Comparison of ENCODE assay signal across 8 cellular contexts in the genomic region with DNA sequence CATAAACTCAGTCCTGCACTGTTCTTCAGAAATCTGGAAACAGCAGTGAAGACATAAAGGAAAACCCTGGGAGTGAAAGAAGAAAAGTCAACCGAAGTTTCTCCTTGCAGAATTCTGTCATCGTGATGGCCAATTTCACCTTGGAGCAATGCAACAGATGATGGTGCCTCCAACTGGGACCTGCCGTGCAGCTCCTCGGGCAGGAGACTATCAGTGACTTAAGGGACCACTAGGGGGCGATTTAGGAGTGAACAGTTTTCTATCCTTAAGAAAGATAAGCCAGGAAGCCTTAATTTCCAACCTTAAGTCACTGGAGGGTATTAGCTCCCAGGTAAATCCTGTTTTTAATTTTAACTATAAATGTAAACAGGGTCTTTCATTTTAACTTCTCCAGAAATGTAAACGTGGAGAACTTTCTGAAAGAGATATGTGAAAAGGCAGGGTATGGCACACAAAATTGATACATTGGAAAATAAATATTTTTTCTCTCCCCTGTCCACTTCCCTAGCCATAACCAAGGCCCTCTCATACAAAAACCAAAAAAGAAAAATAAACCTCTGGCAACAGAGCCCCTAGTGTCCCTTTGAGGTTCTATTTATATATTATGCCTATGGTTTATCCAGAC.
DNase-seq lines count a peak whose midpoint lies in the region; ATAC-seq and TF ChIP-seq lines count a peak whose summit lies in the region.

No MANE protein-coding gene starts in this region.

- H3K9me3 ChIP-seq in body of pancreas = no peaks in the 10 kb centered on the region

- H3K4me3 ChIP-seq in body of pancreas = no peak overlapping the region

- TF ChIP-seq POLR2A in body of pancreas (IDR thresholded peaks at IDR 0.05) = no peak

- no peaks in the 10 kb centered on the region for H3K27me3 ChIP-seq in body of pancreas

- H3K27ac ChIP-seq in body of pancreas = no peak overlapping the region

- peaks cover 20% of the 10 kb centered on the region for H3K4me1 ChIP-seq in body of pancreas

- DNase-seq in COLO668 (lab: John Stamatoyannopoulos, UW; ENCODE audit: unreplicated experiment) (peak; percentile 28), NCI-H748 (lab: John Stamatoyannopoulos, UW; ENCODE audit: unreplicated experiment) (peak; percentile 79), body of pancreas (peak; percentile 59 to 77 (median 72)), inferior parietal cortex (ENCODE audit: extremely low spot score) (peak; percentile 85)

- H3K4me1 Mint-ChIP-seq in stimulated activated memory B cell treated with anti-CD40 and anti-IgM and Interleukin-4, amounts not matched to agents 10 μg/mL and 1 μg/mL and 100 μg/mL, for 72 hours = no peaks in the 10 kb centered on the region

- H3K4me3 Mint-ChIP-seq in stimulated activated memory B cell treated with anti-CD40 and anti-IgM and Interleukin-4, amounts not matched to agents 10 μg/mL and 1 μg/mL and 100 μg/mL, for 72 hours = no peak overlapping the region

- peak; percentile 48 to 73 (median 67) for TF ChIP-seq CTCF in body of pancreas (IDR thresholded peaks at IDR 0.05)

- no peak overlapping the region for H3K27ac Mint-ChIP-seq in stimulated activated memory B cell treated with anti-CD40 and anti-IgM and Interleukin-4, amounts not matched to agents 10 μg/mL and 1 μg/mL and 100 μg/mL, for 72 hours

- ATAC-seq in GM19035 (IDR thresholded peaks at IDR 0.05; ENCODE audit: unreplicated experiment) = peak; percentile 51
- peak; percentile 70 for ATAC-seq in HG03460 (IDR thresholded peaks at IDR 0.05; ENCODE audit: unreplicated experiment)
- peak; percentile 77 for ATAC-seq in body of pancreas
- ATAC-seq in stimulated activated memory B cell treated with anti-CD40 and anti-IgM and Interleukin-4, amounts not matched to agents 10 μg/mL and 1 μg/mL and 100 μg/mL, for 72 hours = peak; percentile 42
- no peak for ATAC-seq in HG03025 (IDR thresholded peaks at IDR 0.05; ENCODE audit: low FRiP score, unreplicated experiment)

- intact Hi-C loops in body of pancreas (cut with DNase I) = loop anchor here (10.0 kb wide), 1 partner anchor 54 kb away; no protein-coding TSS in a partner anchor

- WGBS in body of pancreas, 2 donors = 5 to 7% methylated on average over 6 of the region's 6 CpGs

- no peaks in the 10 kb centered on the region for H3K9me3 Mint-ChIP-seq in stimulated activated memory B cell treated with anti-CD40 and anti-IgM and Interleukin-4, amounts not matched to agents 10 μg/mL and 1 μg/mL and 100 μg/mL, for 72 hours

- H3K36me3 Mint-ChIP-seq in stimulated activated memory B cell treated with anti-CD40 and anti-IgM and Interleukin-4, amounts not matched to agents 10 μg/mL and 1 μg/mL and 100 μg/mL, for 72 hours = no peaks in the 10 kb centered on the region

- no peaks in the 10 kb centered on the region for H3K27me3 Mint-ChIP-seq in stimulated activated memory B cell treated with anti-CD40 and anti-IgM and Interleukin-4, amounts not matched to agents 10 μg/mL and 1 μg/mL and 100 μg/mL, for 72 hours

- H3K36me3 ChIP-seq in body of pancreas (replicated peaks in 1 of 2; ENCODE audit: insufficient read depth in 1 of 2, low read depth in 2 of 2) = no peaks in the 10 kb centered on the region

Comparison
In these comparisons a context has a peak if more than half of its experiments do, and no peak if none do; other contexts are left out.
1. DNase-seq: peak in every context shown above with its lines; median percentile 85 in inferior parietal cortex; 79 in NCI-H748; 72 in body of pancreas; 28 in COLO668.